ENCODE assay signal across 25 cellular contexts in genomic region chr1:5839811-5840550, GRCh38.
"Had no signal": no experiment of that assay in that cellular context is flagged by ENCODE, and none has a peak within 500 bp of the region (broad histone marks: within the 10 kb centered on the region; RNA-seq: fewer than 3 reads in every experiment).

No MANE protein-coding gene starts in this region.

- H3K27ac ChIP-seq: RWPE1, SJSA1, SK-N-MC had no signal

- H3K9me3 ChIP-seq: MG63, SJSA1 had no signal

- H3K36me3 ChIP-seq: MG63, SJSA1 had no signal

- H3K4me3 ChIP-seq: MG63, SJSA1, SK-N-MC had no signal

- DNase-seq: IMR-90, Karpas-422, KG1, MG63, NCI-H1092, NCI-H1105 treated with DMSO at 0.1 percent for 48 hours, NCI-H1417 treated with DMSO at 0.1 percent for 48 hours, NCI-H146, NCI-H1694 treated with DMSO at 0.1 percent for 48 hours, NCI-H1930, NCI-H2081, NCI-H2107, NCI-H2227 treated with DMSO at 0.1 percent for 48 hours, NCI-H446, NCI-H510A, NCI-H524 treated with DMSO at 0.1 percent for 48 hours, NCI-H69, NCI-H774, PC-3, SHP77 treated with DMSO at 0.1 percent for 48 hours had no signal

- ATAC-seq: HepG2, Panc1, PC-3 had no signal
